12 cellular contexts compared by ENCODE assay signal in genomic region chr9:34507966-34508365, GRCh38.
"Had no signal": no experiment of that assay in that cellular context is flagged by ENCODE, and none has a peak within 500 bp of the region (broad histone marks: within the 10 kb centered on the region; RNA-seq: fewer than 3 reads in every experiment).

No MANE protein-coding gene starts in this region.

- ATAC-seq: effector memory CD8-positive, alpha-beta T cell; gastroesophageal sphincter; left lung; natural killer cell; right cardiac atrium; stimulated activated naive B cell treated with anti-CD40 and anti-IgM and Interleukin-4, amounts not matched to agents 10 μg/mL and 1 μg/mL and 100 μg/mL, for 72 hours had no signal

- DNase-seq: effector memory CD8-positive, alpha-beta T cell; glutamatergic neuron; islet precursor cell; left lung; natural killer cell; nucleus accumbens; ovary; right cardiac atrium; stimulated activated CD4-positive, alpha-beta T cell treated with anti-CD3 and anti-CD28 coated beads, Interleukin-2, amount 100 ng/mL, for 48 hours; stimulated activated naive B cell treated with anti-CD40 and anti-IgM and Interleukin-4, amounts not matched to agents 10 μg/mL and 1 μg/mL and 100 μg/mL, for 72 hours; trophoblast cell had no signal
